In the genomic region with DNA sequence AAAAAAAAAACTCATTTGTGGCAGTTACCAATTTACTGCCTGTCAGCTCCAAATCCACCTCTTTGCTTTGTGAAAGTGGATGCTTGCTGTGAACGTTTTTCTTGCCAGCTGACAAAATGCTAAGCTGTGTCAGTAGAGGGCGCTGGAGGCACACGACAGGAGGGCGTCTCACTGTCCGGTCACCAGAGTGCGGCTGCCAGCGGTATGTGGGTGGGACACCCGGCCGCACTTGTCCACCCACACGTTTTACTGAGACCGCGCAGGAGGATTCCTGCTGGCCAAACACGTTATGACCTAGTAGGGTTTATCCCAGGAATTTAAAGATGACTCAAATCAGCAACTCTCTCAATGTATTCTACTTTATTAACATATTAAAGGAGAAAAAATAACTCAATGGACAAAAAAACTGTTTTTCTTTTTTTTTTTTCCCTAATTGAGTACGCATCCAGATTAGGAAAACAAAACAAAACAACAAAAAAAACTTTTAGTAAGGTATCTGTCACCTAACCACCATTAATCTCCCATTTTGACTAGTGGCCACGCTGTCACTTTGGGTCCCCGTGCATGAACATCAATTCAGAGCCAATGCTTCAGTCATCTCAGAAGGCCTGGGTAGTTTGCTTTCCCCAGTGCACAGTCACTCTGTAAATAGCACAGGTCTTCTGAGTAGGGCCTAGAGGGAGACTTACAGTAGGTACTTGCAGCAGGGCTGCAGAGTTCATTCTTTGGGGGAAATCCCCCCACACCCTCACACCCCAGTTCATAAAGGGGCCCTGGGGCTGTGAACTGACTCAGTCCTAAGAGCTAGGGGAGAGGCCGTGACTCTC, we compare ENCODE assay signal across 8 cellular contexts. TPM values are rescaled to one million over a fixed set of nuclear protein-coding genes. Genes with fewer than 3 reads are reported as not detected.
DNase-seq lines count a peak whose midpoint lies in the region; ATAC-seq and TF ChIP-seq lines count a peak whose summit lies in the region.

No MANE protein-coding gene starts in this region.

- H3K36me3 ChIP-seq in H7 (replicated peaks; ENCODE audit: control insufficient read depth, insufficient read depth, low read length), result no peaks in the 10 kb centered on the region
- no peaks in the 10 kb centered on the region for H3K36me3 ChIP-seq in SJCRH30
- no peaks in the 10 kb centered on the region for H3K36me3 ChIP-seq in thyroid gland

- H3K27ac ChIP-seq in SJCRH30, result no peak overlapping the region
- H3K27ac ChIP-seq in foreskin keratinocyte, result peak overlapping the region; percentile 35
- no peak overlapping the region for H3K27ac ChIP-seq in thyroid gland

- H3K4me1 Mint-ChIP-seq in osteocyte (ENCODE audit: unreplicated experiment), result peaks cover 12% of the 10 kb centered on the region

- H3K4me3 ChIP-seq in H7 (ENCODE audit: insufficient read depth, low read depth, low read length), result no peak overlapping the region
- H3K4me3 ChIP-seq in SJCRH30, result no peak overlapping the region
- H3K4me3 ChIP-seq in thyroid gland (replicated peaks in 1 of 3), result no peak overlapping the region

- H3K4me3 Mint-ChIP-seq in osteocyte (ENCODE audit: unreplicated experiment), result peak overlapping the region; percentile 18

- TF ChIP-seq CTCF in foreskin keratinocyte (conservative IDR thresholded peaks at IDR 0.05), result peak; percentile 95
- peak; percentile 94 for TF ChIP-seq CTCF in osteocyte (IDR thresholded peaks at IDR 0.05)
- TF ChIP-seq CTCF in thyroid gland (IDR thresholded peaks at IDR 0.05), result peak; percentile 72 to 97 (median 93)

- H3K4me1 ChIP-seq in SJCRH30 (no peaks in the 10 kb centered on the region), foreskin keratinocyte (no peaks in the 10 kb centered on the region), thyroid gland (no peaks in the 10 kb centered on the region)

- H3K27me3 ChIP-seq in H7 (ENCODE audit: control insufficient read depth, insufficient read depth, low read length) (no peaks in the 10 kb centered on the region), SJCRH30 (no peaks in the 10 kb centered on the region), foreskin keratinocyte (no peaks in the 10 kb centered on the region), thyroid gland (no peaks in the 10 kb centered on the region)

- H3K27ac Mint-ChIP-seq in osteocyte (ENCODE audit: unreplicated experiment), result peak overlapping the region; percentile 50

- peaks cover 4% of the 10 kb centered on the region for H3K36me3 Mint-ChIP-seq in osteocyte (ENCODE audit: unreplicated experiment)

- H3K9me3 ChIP-seq in SJCRH30 (replicated peaks) (no peaks in the 10 kb centered on the region), thyroid gland (no peaks in the 10 kb centered on the region)

- peaks cover 10% of the 10 kb centered on the region for H3K9me3 Mint-ChIP-seq in osteocyte (ENCODE audit: unreplicated experiment)

- DNase-seq in GM03348 (ENCODE audit: low spot score) (peak; percentile 92), H7 (peak; percentile 78), LoVo (ENCODE audit: low spot score) (peak; percentile 86), SJCRH30 (peak; percentile 89 to 92), activated gamma-delta T cell (lab: John Stamatoyannopoulos, UW) (peak; percentile 15), foreskin keratinocyte (peak; percentile 57 to 76), osteocyte (ENCODE audit: extremely low spot score, unreplicated experiment) (peak; percentile 93), thyroid gland (peak; percentile 94 to 96)

- H3K27me3 Mint-ChIP-seq in osteocyte (ENCODE audit: unreplicated experiment), result no peaks in the 10 kb centered on the region

- intact Hi-C loops in thyroid gland (cut with DNase I), result no loop called here

- WGBS in thyroid gland, 2 donors, result 18 to 20% methylated on average over 17 of the region's 17 CpGs

- TF ChIP-seq POLR2A in thyroid gland (IDR thresholded peaks at IDR 0.05), result no peak

- ATAC-seq in foreskin keratinocyte, result peak; percentile 96

RNA-seq across cellular contexts. Expression of gene RPL35A, which starts 43.8 kb away (rescaled TPM):
- 909 and 971 TPM in 2 replicates for total RNA-seq in H7 (2014; rRNA removed; shearing (Covaris generic))
- 1,283 and 1,426 TPM in 2 replicates for total RNA-seq in SJCRH30 (2014; rRNA removed; shearing (Covaris generic))
- total RNA-seq in foreskin keratinocyte (1,189 and 1,229 TPM in 2 replicates), osteocyte (843 and 861 TPM in 2 replicates), thyroid gland (1,000 to 10,000 TPM in 1 of 4 donors, 100 to 1,000 TPM in 3; 514 to 2,067 (median 704) TPM)
- 1,932 and 1,962 TPM in 2 replicates for polyA plus RNA-seq in foreskin keratinocyte

RNA-seq across cellular contexts. Expression of gene LMLN, which starts 53.8 kb away (rescaled TPM):
- 2.1 and 3.7 TPM in 2 replicates for total RNA-seq in H7 (2014; rRNA removed; shearing (Covaris generic))
- total RNA-seq in SJCRH30 (2014; rRNA removed; shearing (Covaris generic)), result 0.73 and 2.3 TPM in 2 replicates
- total RNA-seq in foreskin keratinocyte (3.5 and 4.5 TPM in 2 replicates), osteocyte (5.7 and 7.7 TPM in 2 replicates), thyroid gland (10 to 100 TPM in 3 of 4 donors, 1 to 10 TPM in 1; 9.8 to 12.5 (median 10.9) TPM)
- 0.75 and 0.93 TPM in 2 replicates for polyA plus RNA-seq in foreskin keratinocyte

Comparison
In these comparisons a context has a peak if more than half of its experiments do, and no peak if none do; other contexts are left out.
1. DNase-seq: peak in every context shown above with its lines; median percentile 95 in thyroid gland; 93 in osteocyte; 92 in GM03348; 90 in SJCRH30; 86 in LoVo; 78 in H7; 66 in foreskin keratinocyte; 15 in activated gamma-delta T cell.